Comparison of ENCODE assay signal across 14 cellular contexts in the genomic region with DNA sequence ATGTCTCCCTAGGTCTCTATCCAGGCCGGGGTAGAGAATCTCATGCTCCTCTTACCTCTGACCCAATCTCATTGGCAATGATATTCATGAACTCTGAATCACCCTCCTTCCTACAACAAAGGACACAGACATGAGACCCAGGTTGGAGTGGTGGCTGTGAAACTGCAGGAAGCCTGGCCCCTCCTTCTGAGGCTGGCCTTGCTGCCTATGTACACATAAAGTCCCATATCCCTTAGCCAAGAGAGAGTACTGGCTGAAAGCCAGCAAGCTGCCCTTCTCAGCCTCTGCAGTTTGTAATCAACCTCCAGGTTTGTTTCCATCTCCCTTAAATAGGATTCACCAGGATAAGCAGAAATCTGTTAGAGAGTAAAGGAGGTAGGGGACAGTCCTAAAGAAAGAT. TPM values are rescaled to one million over a fixed set of nuclear protein-coding genes. Genes with fewer than 3 reads are reported as not detected.
"Had no signal": no experiment of that assay in that cellular context is flagged by ENCODE, and none has a peak within 500 bp of the region (broad histone marks: within the 10 kb centered on the region; RNA-seq: fewer than 3 reads in every experiment).

No MANE protein-coding gene starts in this region.

- H3K4me1 Mint-ChIP-seq: central memory CD8-positive, alpha-beta T cell had no signal

- H3K4me3 Mint-ChIP-seq: central memory CD8-positive, alpha-beta T cell; effector memory CD8-positive, alpha-beta T cell; naive B cell had no signal

- ATAC-seq: effector memory CD8-positive, alpha-beta T cell had no signal

- H3K4me3 ChIP-seq: lung, skin epidermis, tibial nerve, vagina had no signal

- H3K27ac ChIP-seq: epithelial cell of prostate, parathyroid adenoma, skin epidermis, tibial nerve, vagina had no signal

- H3K9me3 ChIP-seq: tibial nerve, vagina had no signal

- H3K9me3 Mint-ChIP-seq: central memory CD8-positive, alpha-beta T cell; effector memory CD8-positive, alpha-beta T cell; naive B cell had no signal

- H3K27me3 ChIP-seq: tibial nerve, vagina had no signal

- H3K27me3 Mint-ChIP-seq: central memory CD8-positive, alpha-beta T cell; effector memory CD8-positive, alpha-beta T cell; naive B cell had no signal

- H3K4me1 ChIP-seq: parathyroid adenoma, tibial nerve, vagina had no signal

- DNase-seq: activated CD4-positive, alpha-beta T cell treated with anti-CD3 and anti-CD28 coated beads, Interleukin-2, amount 50 U/mL, for 4 hours; effector memory CD8-positive, alpha-beta T cell; hypothalamus; naive B cell; retina; stimulated activated CD4-positive, alpha-beta T cell treated with anti-CD3 and anti-CD28 coated beads, Interleukin-4, amount 100 ng/mL, for 4 hours had no signal

RNA-seq across cellular contexts. Expression of a gene that starts 26.2 kb away (rescaled TPM):
- total RNA-seq: subcutaneous adipose tissue, tibial nerve had no signal
